10 cellular contexts compared by ENCODE assay signal in the genomic region with DNA sequence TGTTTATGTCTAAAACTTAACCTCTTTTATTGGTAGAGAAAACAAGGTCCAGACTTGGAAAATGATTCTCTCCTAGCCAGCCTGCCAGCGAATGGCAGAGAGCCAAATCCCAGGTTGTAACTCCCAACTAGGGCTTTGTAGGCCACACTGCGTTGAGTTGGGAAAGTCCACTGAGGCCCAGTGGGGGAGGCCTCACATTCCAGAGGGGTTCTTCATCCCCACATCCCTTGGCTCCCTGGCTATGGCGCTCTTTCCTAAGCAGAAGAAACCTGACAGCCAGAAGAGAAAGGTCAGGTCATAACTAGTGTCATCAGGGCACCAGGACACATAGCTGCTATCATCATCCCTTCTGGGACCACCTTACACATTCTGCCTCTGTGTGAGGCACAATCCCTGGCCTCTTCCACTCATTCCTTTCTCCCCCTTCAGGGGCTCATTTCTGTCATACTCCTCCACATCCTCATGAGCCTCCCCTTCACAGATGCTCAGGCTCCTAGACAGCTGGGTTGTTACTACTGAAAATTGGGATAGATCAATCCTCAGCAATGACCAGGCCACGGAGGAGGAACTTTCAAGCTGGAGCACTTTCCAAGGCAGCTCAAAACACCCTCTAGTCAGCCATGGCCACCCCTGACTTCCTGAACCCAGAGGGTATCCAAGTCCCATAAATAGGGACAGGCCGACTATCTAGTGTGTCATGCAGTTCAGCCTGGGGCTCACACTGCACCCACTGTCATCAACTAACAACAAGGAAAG. TPM values are rescaled to one million over a fixed set of nuclear protein-coding genes. Genes with fewer than 3 reads are reported as not detected.
DNase-seq lines count a peak whose midpoint lies in the region; ATAC-seq and TF ChIP-seq lines count a peak whose summit lies in the region.
"Had no signal": no experiment of that assay in that cellular context is flagged by ENCODE, and none has a peak within 500 bp of the region (broad histone marks: within the 10 kb centered on the region; RNA-seq: fewer than 3 reads in every experiment).

No MANE protein-coding gene starts in this region.

- intact Hi-C loops in heart right ventricle (cut with DNase I) (no loop called here), Right ventricle myocardium superior (cut with DNase I) (no loop called here)

- H3K27ac ChIP-seq in heart right ventricle (peak overlapping the region in 7 of 10 donors; percentile 23 to 63 (median 44)), mesodermal cell (ENCODE audit: low read depth, low read length, severe bottlenecking) (peak overlapping the region; percentile 34)
- H3K27ac ChIP-seq: A549 had no signal

- DNase-seq in heart right ventricle (no peak), Right ventricle myocardium superior (no peak), epithelial cell of esophagus (ENCODE audit: low read depth) (peak; percentile 54)
- DNase-seq: natural killer cell had no signal

- no peaks in the 10 kb centered on the region for H3K27me3 ChIP-seq in heart right ventricle

- no peak for TF ChIP-seq CTCF in heart right ventricle (IDR thresholded peaks at IDR 0.05)
- TF ChIP-seq CTCF in epithelial cell of esophagus (IDR thresholded peaks at IDR 0.05; ENCODE audit: insufficient read depth, low read depth, low read length, missing control alignments): no peak

- H3K36me3 ChIP-seq in heart right ventricle: peaks cover 0 to 45% (median 14%) of the 10 kb centered on the region in 9 donors
- H3K36me3 ChIP-seq in mesodermal cell (ENCODE audit: control insufficient read depth, insufficient read depth, low read length): peaks cover 14% of the 10 kb centered on the region

- H3K4me1 ChIP-seq in heart right ventricle (peaks cover 14 to 55% (median 43%) of the 10 kb centered on the region in 9 donors), mesodermal cell (ENCODE audit: control insufficient read depth, insufficient read depth, low read length, poor library complexity, severe bottlenecking) (peaks cover 26% of the 10 kb centered on the region)

- no peak overlapping the region for H3K4me3 ChIP-seq in heart right ventricle
- H3K4me3 ChIP-seq in epithelial cell of esophagus (ENCODE audit: low read length): no peak overlapping the region
- H3K4me3 ChIP-seq in mesodermal cell (ENCODE audit: extremely low read depth, insufficient read depth, low read length, poor library complexity, severe bottlenecking): no peak overlapping the region
- H3K4me3 ChIP-seq: A549 had no signal

- WGBS in heart right ventricle, 2 donors: 64 to 65% methylated on average over 5 of the region's 5 CpGs
- 92 to 98% methylated on average over 5 of the region's 5 CpGs for WGBS in mesodermal cell (ENCODE audit: insufficient coverage in 2 of 2), 2 experiments

- H3K9me3 ChIP-seq in heart right ventricle (no peaks in the 10 kb centered on the region), mesodermal cell (ENCODE audit: control insufficient read depth, low read length) (no peaks in the 10 kb centered on the region)
- H3K9me3 ChIP-seq: A549 had no signal

- ATAC-seq in heart right ventricle: peak in 6 of 8 donors; percentile 17 to 47 (median 28)
- ATAC-seq in Right ventricle myocardium superior (ENCODE audit: poor library complexity): no peak
- ATAC-seq in GM19324 (IDR thresholded peaks at IDR 0.05; ENCODE audit: low FRiP score, unreplicated experiment): no peak
- no peak for ATAC-seq in GM21381 (IDR thresholded peaks at IDR 0.05; ENCODE audit: unreplicated experiment)
- no peak for ATAC-seq in HG03571 (IDR thresholded peaks at IDR 0.05; ENCODE audit: unreplicated experiment)
- no peak for ATAC-seq in HG02981 (IDR thresholded peaks at IDR 0.05; ENCODE audit: unreplicated experiment)
- ATAC-seq: A549 had no signal

RNA-seq across cellular contexts. Expression of a gene that starts 48.6 kb away (rescaled TPM):
- total RNA-seq in heart right ventricle: not detected
- under 1 TPM in 1 of 2 donors, not detected in 1; 0.03 TPM for polyA plus RNA-seq in heart right ventricle
- not detected for total RNA-seq in Right ventricle myocardium superior
- 0.41 TPM for polyA plus RNA-seq in mesodermal cell (2013, experiment 1 of 2)
- 0.51 TPM for polyA plus RNA-seq in mesodermal cell (2013, experiment 2 of 2)
- total RNA-seq: natural killer cell had no signal

Comparison
In these comparisons a context has a peak if more than half of its experiments do, and no peak if none do; other contexts are left out.
1. ATAC-seq: peak in heart right ventricle (6 of 8); none in Right ventricle myocardium superior (single experiment), GM19324 (single experiment), GM21381 (single experiment), HG03571 (single experiment) and HG02981 (single experiment).